1 cellular context compared by ENCODE assay signal in the genomic region with DNA sequence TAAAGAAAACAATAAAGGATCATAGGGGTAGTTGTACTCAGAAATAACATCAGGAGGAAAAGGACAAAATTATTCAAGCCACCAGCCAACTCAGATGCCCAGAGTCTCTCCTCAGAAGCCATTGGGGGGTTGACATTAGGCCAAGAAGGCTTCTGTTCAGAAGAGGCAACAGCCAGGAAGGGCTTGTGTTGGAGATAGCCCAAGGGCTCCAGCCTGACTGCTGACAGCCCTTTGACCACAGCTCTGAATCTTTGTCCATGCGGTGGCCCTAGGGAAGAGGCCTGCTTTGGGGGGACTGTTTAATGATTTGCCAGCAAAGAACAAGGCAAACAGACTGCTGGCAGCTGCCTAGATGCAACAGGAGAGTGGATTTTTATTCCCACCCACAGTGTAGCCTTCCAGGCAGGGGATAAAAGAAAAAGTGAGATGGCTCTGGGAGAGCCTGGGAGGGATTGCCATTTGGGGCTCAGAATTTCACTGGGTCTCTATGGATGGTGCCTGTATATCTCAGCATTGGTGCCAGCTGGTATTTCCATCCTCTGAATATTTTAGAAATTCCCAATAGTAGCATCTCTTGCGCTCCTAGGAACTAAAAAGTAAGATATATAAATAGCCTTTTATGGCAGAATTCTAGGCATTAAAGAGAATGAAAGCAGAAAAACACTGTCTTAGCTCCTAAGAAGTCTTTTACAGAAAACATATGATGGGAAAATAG.
TF ChIP-seq lines count a peak whose summit lies in the region.

No MANE protein-coding gene starts in this region.

TF ChIP-seq in HepG2, 621 proteins besides CTCF, POLR2A, EP300 and RAD21 (continued from another document and continues in another):
- TF ChIP-seq, protein P1, sequence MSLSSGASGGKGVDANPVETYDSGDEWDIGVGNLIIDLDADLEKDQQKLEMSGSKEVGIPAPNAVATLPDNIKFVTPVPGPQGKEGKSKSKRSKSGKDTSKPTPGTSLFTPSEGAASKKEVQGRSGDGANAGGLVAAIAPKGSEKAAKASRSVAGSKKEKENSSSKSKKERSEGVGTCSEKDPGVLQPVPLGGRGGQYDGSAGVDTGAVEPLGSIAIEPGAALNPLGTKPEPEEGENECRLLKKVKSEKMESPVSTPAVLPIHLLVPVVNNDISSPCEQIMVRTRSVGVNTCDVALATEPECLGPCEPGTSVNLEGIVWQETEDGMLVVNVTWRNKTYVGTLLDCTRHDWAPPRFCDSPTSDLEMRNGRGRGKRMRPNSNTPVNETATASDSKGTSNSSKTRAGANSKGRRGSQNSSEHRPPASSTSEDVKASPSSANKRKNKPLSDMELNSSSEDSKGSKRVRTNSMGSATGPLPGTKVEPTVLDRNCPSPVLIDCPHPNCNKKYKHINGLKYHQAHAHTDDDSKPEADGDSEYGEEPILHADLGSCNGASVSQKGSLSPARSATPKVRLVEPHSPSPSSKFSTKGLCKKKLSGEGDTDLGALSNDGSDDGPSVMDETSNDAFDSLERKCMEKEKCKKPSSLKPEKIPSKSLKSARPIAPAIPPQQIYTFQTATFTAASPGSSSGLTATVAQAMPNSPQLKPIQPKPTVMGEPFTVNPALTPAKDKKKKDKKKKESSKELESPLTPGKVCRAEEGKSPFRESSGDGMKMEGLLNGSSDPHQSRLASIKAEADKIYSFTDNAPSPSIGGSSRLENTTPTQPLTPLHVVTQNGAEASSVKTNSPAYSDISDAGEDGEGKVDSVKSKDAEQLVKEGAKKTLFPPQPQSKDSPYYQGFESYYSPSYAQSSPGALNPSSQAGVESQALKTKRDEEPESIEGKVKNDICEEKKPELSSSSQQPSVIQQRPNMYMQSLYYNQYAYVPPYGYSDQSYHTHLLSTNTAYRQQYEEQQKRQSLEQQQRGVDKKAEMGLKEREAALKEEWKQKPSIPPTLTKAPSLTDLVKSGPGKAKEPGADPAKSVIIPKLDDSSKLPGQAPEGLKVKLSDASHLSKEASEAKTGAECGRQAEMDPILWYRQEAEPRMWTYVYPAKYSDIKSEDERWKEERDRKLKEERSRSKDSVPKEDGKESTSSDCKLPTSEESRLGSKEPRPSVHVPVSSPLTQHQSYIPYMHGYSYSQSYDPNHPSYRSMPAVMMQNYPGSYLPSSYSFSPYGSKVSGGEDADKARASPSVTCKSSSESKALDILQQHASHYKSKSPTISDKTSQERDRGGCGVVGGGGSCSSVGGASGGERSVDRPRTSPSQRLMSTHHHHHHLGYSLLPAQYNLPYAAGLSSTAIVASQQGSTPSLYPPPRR (CRISPR knock-in tag; IDR thresholded peaks at IDR 0.05; ENCODE audit: borderline replicate concordance): peak; percentile 89
- TF ChIP-seq ZNF235 (CRISPR knock-in tag; IDR thresholded peaks at IDR 0.05; ENCODE audit: borderline replicate concordance): no peak
- peak; percentile 75 for TF ChIP-seq GATAD1 (CRISPR knock-in tag; IDR thresholded peaks at IDR 0.05)
- peak; percentile 92 for TF ChIP-seq KAT8 (CRISPR knock-in tag; IDR thresholded peaks at IDR 0.05)
- TF ChIP-seq HNRNPLL (IDR thresholded peaks at IDR 0.05; ENCODE audit: low read depth, low read length, poor library complexity, severe bottlenecking): no peak
- no peak for TF ChIP-seq MTF1 (CRISPR knock-in tag; IDR thresholded peaks at IDR 0.05)
- no peak for TF ChIP-seq ZNF672 (CRISPR knock-in tag; IDR thresholded peaks at IDR 0.05)
- TF ChIP-seq ZNF570 (CRISPR knock-in tag; IDR thresholded peaks at IDR 0.05; ENCODE audit: borderline replicate concordance): no peak
- TF ChIP-seq NFYC (CRISPR knock-in tag; IDR thresholded peaks at IDR 0.05): peak; percentile 28
- TF ChIP-seq ZNF549 (CRISPR knock-in tag; IDR thresholded peaks at IDR 0.05): no peak
- TF ChIP-seq ERF (CRISPR knock-in tag; IDR thresholded peaks at IDR 0.05): peak; percentile 99
- peak; percentile 83 for TF ChIP-seq FOSL2 (CRISPR knock-in tag; IDR thresholded peaks at IDR 0.05)
- peak; percentile 81 for TF ChIP-seq ZNF317 (CRISPR knock-in tag; IDR thresholded peaks at IDR 0.05)
- TF ChIP-seq FOXJ3 (CRISPR knock-in tag; IDR thresholded peaks at IDR 0.05; ENCODE audit: borderline replicate concordance): peak; percentile 94; the same call in 1 of the 2 replicates
- peak; percentile 91; the same call in 1 of the 2 replicates for TF ChIP-seq ZSCAN29 (CRISPR knock-in tag; conservative IDR thresholded peaks at IDR 0.05)
- TF ChIP-seq ZNF749 (CRISPR knock-in tag; IDR thresholded peaks at IDR 0.05; ENCODE audit: borderline replicate concordance): peak; percentile 66; the same call in 1 of the 2 replicates
- no peak for TF ChIP-seq HIVEP1 (CRISPR knock-in tag; IDR thresholded peaks at IDR 0.05)
- TF ChIP-seq RBAK (CRISPR knock-in tag; IDR thresholded peaks at IDR 0.05): no peak
- TF ChIP-seq NKX3-1 (CRISPR knock-in tag; IDR thresholded peaks at IDR 0.05): 0 out of 2 replicates have a peak, but pooled peaks have one; percentile 21
- TF ChIP-seq SP2 (CRISPR knock-in tag; IDR thresholded peaks at IDR 0.05): no peak
- TF ChIP-seq ZNF282 (IDR thresholded peaks at IDR 0.05; ENCODE audit: partially characterized antibody): no peak
- no peak; the same call in 1 of the 2 replicates for TF ChIP-seq ARHGAP35 (CRISPR knock-in tag; IDR thresholded peaks at IDR 0.05; ENCODE audit: borderline replicate concordance)
- TF ChIP-seq RARA (CRISPR knock-in tag; IDR thresholded peaks at IDR 0.05): peak; percentile 87
- 0 out of 2 replicates have a peak, but pooled peaks have one; percentile 51 for TF ChIP-seq KLF12 (CRISPR knock-in tag; IDR thresholded peaks at IDR 0.05; ENCODE audit: borderline replicate concordance)
- no peak for TF ChIP-seq ATRX (CRISPR knock-in tag; IDR thresholded peaks at IDR 0.05; ENCODE audit: borderline replicate concordance)
- peak; percentile 74 for TF ChIP-seq TCF7 (IDR thresholded peaks at IDR 0.05; ENCODE audit: low read depth)
- TF ChIP-seq ZNF44 (CRISPR knock-in tag; IDR thresholded peaks at IDR 0.05): peak; percentile 90
- TF ChIP-seq HNF4G (IDR thresholded peaks at IDR 0.05; ENCODE audit: borderline replicate concordance, low read depth, low read length): peak; percentile 87
- TF ChIP-seq HNF4G (CRISPR knock-in tag; IDR thresholded peaks at IDR 0.05; ENCODE audit: borderline replicate concordance, low read depth): peak; percentile 92
- TF ChIP-seq, protein P2, sequence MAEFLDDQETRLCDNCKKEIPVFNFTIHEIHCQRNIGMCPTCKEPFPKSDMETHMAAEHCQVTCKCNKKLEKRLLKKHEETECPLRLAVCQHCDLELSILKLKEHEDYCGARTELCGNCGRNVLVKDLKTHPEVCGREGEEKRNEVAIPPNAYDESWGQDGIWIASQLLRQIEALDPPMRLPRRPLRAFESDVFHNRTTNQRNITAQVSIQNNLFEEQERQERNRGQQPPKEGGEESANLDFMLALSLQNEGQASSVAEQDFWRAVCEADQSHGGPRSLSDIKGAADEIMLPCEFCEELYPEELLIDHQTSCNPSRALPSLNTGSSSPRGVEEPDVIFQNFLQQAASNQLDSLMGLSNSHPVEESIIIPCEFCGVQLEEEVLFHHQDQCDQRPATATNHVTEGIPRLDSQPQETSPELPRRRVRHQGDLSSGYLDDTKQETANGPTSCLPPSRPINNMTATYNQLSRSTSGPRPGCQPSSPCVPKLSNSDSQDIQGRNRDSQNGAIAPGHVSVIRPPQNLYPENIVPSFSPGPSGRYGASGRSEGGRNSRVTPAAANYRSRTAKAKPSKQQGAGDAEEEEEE (CRISPR knock-in tag; IDR thresholded peaks at IDR 0.05; ENCODE audit: borderline replicate concordance): no peak
- TF ChIP-seq DNMT3B (CRISPR knock-in tag; conservative IDR thresholded peaks at IDR 0.05): peak; percentile 84; the same call in 1 of the 2 replicates
- no peak for TF ChIP-seq GABPA (IDR thresholded peaks at IDR 0.05; ENCODE audit: low read depth, low read length)
- peak; percentile 69 for TF ChIP-seq GABPA (CRISPR knock-in tag; IDR thresholded peaks at IDR 0.05; ENCODE audit: low read depth)
- no peak for TF ChIP-seq TCF7L2 (IDR thresholded peaks at IDR 0.05; ENCODE audit: low read depth, low read length)
- TF ChIP-seq, protein P3, sequence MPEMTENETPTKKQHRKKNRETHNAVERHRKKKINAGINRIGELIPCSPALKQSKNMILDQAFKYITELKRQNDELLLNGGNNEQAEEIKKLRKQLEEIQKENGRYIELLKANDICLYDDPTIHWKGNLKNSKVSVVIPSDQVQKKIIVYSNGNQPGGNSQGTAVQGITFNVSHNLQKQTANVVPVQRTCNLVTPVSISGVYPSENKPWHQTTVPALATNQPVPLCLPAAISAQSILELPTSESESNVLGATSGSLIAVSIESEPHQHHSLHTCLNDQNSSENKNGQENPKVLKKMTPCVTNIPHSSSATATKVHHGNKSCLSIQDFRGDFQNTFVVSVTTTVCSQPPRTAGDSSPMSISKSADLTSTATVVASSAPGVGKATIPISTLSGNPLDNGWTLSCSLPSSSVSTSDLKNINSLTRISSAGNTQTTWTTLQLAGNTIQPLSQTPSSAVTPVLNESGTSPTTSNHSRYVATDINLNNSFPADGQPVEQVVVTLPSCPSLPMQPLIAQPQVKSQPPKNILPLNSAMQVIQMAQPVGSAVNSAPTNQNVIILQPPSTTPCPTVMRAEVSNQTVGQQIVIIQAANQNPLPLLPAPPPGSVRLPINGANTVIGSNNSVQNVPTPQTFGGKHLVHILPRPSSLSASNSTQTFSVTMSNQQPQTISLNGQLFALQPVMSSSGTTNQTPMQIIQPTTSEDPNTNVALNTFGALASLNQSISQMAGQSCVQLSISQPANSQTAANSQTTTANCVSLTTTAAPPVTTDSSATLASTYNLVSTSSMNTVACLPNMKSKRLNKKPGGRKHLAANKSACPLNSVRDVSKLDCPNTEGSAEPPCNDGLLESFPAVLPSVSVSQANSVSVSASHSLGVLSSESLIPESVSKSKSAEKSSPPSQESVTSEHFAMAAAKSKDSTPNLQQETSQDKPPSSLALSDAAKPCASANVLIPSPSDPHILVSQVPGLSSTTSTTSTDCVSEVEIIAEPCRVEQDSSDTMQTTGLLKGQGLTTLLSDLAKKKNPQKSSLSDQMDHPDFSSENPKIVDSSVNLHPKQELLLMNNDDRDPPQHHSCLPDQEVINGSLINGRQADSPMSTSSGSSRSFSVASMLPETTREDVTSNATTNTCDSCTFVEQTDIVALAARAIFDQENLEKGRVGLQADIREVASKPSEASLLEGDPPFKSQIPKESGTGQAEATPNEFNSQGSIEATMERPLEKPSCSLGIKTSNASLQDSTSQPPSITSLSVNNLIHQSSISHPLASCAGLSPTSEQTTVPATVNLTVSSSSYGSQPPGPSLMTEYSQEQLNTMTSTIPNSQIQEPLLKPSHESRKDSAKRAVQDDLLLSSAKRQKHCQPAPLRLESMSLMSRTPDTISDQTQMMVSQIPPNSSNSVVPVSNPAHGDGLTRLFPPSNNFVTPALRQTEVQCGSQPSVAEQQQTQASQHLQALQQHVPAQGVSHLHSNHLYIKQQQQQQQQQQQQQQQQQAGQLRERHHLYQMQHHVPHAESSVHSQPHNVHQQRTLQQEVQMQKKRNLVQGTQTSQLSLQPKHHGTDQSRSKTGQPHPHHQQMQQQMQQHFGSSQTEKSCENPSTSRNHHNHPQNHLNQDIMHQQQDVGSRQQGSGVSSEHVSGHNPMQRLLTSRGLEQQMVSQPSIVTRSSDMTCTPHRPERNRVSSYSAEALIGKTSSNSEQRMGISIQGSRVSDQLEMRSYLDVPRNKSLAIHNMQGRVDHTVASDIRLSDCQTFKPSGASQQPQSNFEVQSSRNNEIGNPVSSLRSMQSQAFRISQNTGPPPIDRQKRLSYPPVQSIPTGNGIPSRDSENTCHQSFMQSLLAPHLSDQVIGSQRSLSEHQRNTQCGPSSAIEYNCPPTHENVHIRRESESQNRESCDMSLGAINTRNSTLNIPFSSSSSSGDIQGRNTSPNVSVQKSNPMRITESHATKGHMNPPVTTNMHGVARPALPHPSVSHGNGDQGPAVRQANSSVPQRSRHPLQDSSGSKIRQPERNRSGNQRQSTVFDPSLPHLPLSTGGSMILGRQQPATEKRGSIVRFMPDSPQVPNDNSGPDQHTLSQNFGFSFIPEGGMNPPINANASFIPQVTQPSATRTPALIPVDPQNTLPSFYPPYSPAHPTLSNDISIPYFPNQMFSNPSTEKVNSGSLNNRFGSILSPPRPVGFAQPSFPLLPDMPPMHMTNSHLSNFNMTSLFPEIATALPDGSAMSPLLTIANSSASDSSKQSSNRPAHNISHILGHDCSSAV (CRISPR knock-in tag; IDR thresholded peaks at IDR 0.05; ENCODE audit: borderline replicate concordance): no peak
- peak; percentile 64 for TF ChIP-seq SMC3 (IDR thresholded peaks at IDR 0.05; ENCODE audit: low read length)
- TF ChIP-seq, protein P4, sequence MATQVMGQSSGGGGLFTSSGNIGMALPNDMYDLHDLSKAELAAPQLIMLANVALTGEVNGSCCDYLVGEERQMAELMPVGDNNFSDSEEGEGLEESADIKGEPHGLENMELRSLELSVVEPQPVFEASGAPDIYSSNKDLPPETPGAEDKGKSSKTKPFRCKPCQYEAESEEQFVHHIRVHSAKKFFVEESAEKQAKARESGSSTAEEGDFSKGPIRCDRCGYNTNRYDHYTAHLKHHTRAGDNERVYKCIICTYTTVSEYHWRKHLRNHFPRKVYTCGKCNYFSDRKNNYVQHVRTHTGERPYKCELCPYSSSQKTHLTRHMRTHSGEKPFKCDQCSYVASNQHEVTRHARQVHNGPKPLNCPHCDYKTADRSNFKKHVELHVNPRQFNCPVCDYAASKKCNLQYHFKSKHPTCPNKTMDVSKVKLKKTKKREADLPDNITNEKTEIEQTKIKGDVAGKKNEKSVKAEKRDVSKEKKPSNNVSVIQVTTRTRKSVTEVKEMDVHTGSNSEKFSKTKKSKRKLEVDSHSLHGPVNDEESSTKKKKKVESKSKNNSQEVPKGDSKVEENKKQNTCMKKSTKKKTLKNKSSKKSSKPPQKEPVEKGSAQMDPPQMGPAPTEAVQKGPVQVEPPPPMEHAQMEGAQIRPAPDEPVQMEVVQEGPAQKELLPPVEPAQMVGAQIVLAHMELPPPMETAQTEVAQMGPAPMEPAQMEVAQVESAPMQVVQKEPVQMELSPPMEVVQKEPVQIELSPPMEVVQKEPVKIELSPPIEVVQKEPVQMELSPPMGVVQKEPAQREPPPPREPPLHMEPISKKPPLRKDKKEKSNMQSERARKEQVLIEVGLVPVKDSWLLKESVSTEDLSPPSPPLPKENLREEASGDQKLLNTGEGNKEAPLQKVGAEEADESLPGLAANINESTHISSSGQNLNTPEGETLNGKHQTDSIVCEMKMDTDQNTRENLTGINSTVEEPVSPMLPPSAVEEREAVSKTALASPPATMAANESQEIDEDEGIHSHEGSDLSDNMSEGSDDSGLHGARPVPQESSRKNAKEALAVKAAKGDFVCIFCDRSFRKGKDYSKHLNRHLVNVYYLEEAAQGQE (IDR thresholded peaks at IDR 0.05; ENCODE audit: borderline replicate concordance in 1 of 2, low read depth in 1 of 2, low read length in 2 of 2): peak in 1 of 2 experiments; percentile 80; a peak in 1 of 4 replicates
- TF ChIP-seq HOXA7 (CRISPR knock-in tag; IDR thresholded peaks at IDR 0.05): no peak
- no peak for TF ChIP-seq ZNF367 (CRISPR knock-in tag; IDR thresholded peaks at IDR 0.05; ENCODE audit: borderline replicate concordance)
- TF ChIP-seq ZNF3 (CRISPR knock-in tag; IDR thresholded peaks at IDR 0.05): peak; percentile 65; the same call in 1 of the 2 replicates
- no peak for TF ChIP-seq SP1 (IDR thresholded peaks at IDR 0.05)
- TF ChIP-seq SP1 (CRISPR knock-in tag; IDR thresholded peaks at IDR 0.05): peak; percentile 24; the same call in 1 of the 2 replicates
- TF ChIP-seq, protein P5, sequence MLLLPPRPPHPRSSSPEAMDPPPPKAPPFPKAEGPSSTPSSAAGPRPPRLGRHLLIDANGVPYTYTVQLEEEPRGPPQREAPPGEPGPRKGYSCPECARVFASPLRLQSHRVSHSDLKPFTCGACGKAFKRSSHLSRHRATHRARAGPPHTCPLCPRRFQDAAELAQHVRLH (CRISPR knock-in tag; IDR thresholded peaks at IDR 0.05; ENCODE audit: borderline replicate concordance, low read depth): no peak; the same call in 1 of the 2 replicates
- TF ChIP-seq ASH2L (IDR thresholded peaks at IDR 0.05; ENCODE audit: insufficient read length, low read depth, low read length): peak; percentile 56
- peak; percentile 63; the same call in 1 of the 2 replicates for TF ChIP-seq ARNT2 (CRISPR knock-in tag; IDR thresholded peaks at IDR 0.05; ENCODE audit: low read depth)
- no peak for TF ChIP-seq ZNF207 (IDR thresholded peaks at IDR 0.05; ENCODE audit: borderline replicate concordance)
